Comparison of ENCODE assay signal across 1 cellular context in the genomic region with DNA sequence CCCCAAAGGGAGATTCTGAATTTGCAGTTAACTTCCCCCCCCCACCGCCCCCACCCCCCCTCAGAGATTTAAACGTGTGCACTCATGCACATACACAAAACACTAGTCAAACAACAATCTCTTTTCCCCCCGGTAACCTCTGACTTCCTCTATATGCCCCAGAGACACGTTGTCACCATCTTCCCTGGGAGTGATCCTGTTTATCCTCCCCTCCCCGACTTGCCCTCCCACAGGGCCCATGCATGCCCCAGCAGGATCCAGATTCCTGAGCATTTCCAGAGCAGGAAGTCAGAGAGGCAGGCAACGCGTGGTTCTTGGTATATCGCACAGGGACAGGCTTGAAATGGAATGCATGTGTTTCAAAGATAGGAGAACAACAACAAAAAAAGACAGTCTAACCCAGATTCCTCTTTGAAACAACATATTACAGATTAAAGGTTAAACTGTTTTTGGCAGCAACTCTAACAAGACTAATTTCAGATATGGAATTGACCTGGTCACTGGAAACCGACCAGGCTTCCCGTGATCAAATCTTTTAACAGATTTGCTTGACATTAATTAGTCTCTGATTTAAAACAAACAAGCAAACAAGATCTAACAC.
TF ChIP-seq lines count a peak whose summit lies in the region.

No MANE protein-coding gene starts in this region.

TF ChIP-seq in HepG2, 621 proteins besides CTCF, POLR2A, EP300 and RAD21 (continues in another document):
- TF ChIP-seq AHDC1 (CRISPR knock-in tag; IDR thresholded peaks at IDR 0.05; ENCODE audit: borderline replicate concordance): no peak
- peak; percentile 48; the same call in 1 of the 2 replicates for TF ChIP-seq HOXA3 (CRISPR knock-in tag; IDR thresholded peaks at IDR 0.05)
- TF ChIP-seq RORA (CRISPR knock-in tag; IDR thresholded peaks at IDR 0.05): no peak
- no peak for TF ChIP-seq SMARCE1 (IDR thresholded peaks at IDR 0.05; ENCODE audit: borderline replicate concordance)
- TF ChIP-seq, protein P1, sequence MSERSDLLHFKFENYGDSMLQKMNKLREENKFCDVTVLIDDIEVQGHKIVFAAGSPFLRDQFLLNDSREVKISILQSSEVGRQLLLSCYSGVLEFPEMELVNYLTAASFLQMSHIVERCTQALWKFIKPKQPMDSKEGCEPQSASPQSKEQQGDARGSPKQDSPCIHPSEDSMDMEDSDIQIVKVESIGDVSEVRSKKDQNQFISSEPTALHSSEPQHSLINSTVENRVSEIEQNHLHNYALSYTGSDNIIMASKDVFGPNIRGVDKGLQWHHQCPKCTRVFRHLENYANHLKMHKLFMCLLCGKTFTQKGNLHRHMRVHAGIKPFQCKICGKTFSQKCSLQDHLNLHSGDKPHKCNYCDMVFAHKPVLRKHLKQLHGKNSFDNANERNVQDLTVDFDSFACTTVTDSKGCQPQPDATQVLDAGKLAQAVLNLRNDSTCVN (CRISPR knock-in tag; IDR thresholded peaks at IDR 0.05; ENCODE audit: borderline replicate concordance): peak; percentile 92; the same call in 1 of the 2 replicates
- TF ChIP-seq ZNF746 (CRISPR knock-in tag; IDR thresholded peaks at IDR 0.05): no peak
- TF ChIP-seq ESRRA (CRISPR knock-in tag; IDR thresholded peaks at IDR 0.05; ENCODE audit: low read depth): no peak
- no peak for TF ChIP-seq CAMTA2 (CRISPR knock-in tag; IDR thresholded peaks at IDR 0.05; ENCODE audit: borderline replicate concordance)
- TF ChIP-seq, protein P2, sequence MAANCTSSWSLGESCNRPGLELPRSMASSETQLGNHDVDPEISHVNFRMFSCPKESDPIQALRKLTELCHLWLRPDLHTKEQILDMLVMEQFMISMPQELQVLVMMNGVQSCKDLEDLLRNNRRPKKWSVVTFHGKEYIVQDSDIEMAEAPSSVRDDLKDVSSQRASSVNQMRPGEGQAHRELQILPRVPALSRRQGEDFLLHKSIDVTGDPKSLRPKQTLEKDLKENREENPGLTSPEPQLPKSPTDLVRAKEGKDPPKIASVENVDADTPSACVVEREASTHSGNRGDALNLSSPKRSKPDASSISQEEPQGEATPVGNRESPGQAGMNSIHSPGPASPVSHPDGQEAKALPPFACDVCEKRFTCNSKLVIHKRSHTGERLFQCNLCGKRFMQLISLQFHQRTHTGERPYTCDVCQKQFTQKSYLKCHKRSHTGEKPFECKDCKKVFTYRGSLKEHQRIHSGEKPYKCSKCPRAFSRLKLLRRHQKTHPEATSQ (CRISPR knock-in tag; IDR thresholded peaks at IDR 0.05; ENCODE audit: borderline replicate concordance): no peak
- TF ChIP-seq NFKB2 (CRISPR knock-in tag; IDR thresholded peaks at IDR 0.05; ENCODE audit: borderline replicate concordance): no peak
- no peak for TF ChIP-seq HOXD1 (CRISPR knock-in tag; IDR thresholded peaks at IDR 0.05)
- TF ChIP-seq ZNF468 (CRISPR knock-in tag; IDR thresholded peaks at IDR 0.05): no peak
- TF ChIP-seq POLR2AphosphoS2 (IDR thresholded peaks at IDR 0.05; ENCODE audit: low read depth, low read length): no peak
- no peak for TF ChIP-seq YEATS4 (CRISPR knock-in tag; IDR thresholded peaks at IDR 0.05; ENCODE audit: borderline replicate concordance)
- TF ChIP-seq ZNF230 (CRISPR knock-in tag; IDR thresholded peaks at IDR 0.05): no peak
- peak; percentile 51; the same call in 1 of the 2 replicates for TF ChIP-seq MEIS2 (CRISPR knock-in tag; IDR thresholded peaks at IDR 0.05)
- TF ChIP-seq ZNF580 (CRISPR knock-in tag; IDR thresholded peaks at IDR 0.05; ENCODE audit: borderline replicate concordance, low read depth): no peak
- TF ChIP-seq TSC22D2 (CRISPR knock-in tag; IDR thresholded peaks at IDR 0.05; ENCODE audit: borderline replicate concordance): no peak
- TF ChIP-seq PHF8 (CRISPR knock-in tag; IDR thresholded peaks at IDR 0.05): no peak
- TF ChIP-seq, protein P3, sequence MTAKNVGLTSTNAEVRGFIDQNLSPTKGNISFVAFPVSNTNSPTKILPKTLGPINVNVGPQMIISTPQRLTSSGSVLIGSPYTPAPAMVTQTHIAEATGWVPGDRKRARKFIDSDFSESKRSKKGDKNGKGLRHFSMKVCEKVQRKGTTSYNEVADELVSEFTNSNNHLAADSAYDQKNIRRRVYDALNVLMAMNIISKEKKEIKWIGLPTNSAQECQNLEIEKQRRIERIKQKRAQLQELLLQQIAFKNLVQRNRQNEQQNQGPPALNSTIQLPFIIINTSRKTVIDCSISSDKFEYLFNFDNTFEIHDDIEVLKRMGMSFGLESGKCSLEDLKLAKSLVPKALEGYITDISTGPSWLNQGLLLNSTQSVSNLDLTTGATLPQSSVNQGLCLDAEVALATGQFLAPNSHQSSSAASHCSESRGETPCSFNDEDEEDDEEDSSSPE (CRISPR knock-in tag; IDR thresholded peaks at IDR 0.05): no peak
- no peak for TF ChIP-seq ZFP1 (CRISPR knock-in tag; IDR thresholded peaks at IDR 0.05)
- no peak for TF ChIP-seq RBM39 (IDR thresholded peaks at IDR 0.05; ENCODE audit: low read depth, low read length, poor library complexity, severe bottlenecking)
- TF ChIP-seq SUZ12 (IDR thresholded peaks at IDR 0.05; ENCODE audit: low read depth, low read length): no peak
- no peak for TF ChIP-seq ZNF280B (CRISPR knock-in tag; IDR thresholded peaks at IDR 0.05; ENCODE audit: borderline replicate concordance)
- no peak for TF ChIP-seq GMEB1 (CRISPR knock-in tag; IDR thresholded peaks at IDR 0.05; ENCODE audit: borderline replicate concordance)
- no peak for TF ChIP-seq ZNF274 (CRISPR knock-in tag; IDR thresholded peaks at IDR 0.05)
- TF ChIP-seq ZNF773 (CRISPR knock-in tag; IDR thresholded peaks at IDR 0.05; ENCODE audit: borderline replicate concordance): no peak
- no peak for TF ChIP-seq ZNF703 (CRISPR knock-in tag; IDR thresholded peaks at IDR 0.05; ENCODE audit: borderline replicate concordance)
- TF ChIP-seq, protein P4, sequence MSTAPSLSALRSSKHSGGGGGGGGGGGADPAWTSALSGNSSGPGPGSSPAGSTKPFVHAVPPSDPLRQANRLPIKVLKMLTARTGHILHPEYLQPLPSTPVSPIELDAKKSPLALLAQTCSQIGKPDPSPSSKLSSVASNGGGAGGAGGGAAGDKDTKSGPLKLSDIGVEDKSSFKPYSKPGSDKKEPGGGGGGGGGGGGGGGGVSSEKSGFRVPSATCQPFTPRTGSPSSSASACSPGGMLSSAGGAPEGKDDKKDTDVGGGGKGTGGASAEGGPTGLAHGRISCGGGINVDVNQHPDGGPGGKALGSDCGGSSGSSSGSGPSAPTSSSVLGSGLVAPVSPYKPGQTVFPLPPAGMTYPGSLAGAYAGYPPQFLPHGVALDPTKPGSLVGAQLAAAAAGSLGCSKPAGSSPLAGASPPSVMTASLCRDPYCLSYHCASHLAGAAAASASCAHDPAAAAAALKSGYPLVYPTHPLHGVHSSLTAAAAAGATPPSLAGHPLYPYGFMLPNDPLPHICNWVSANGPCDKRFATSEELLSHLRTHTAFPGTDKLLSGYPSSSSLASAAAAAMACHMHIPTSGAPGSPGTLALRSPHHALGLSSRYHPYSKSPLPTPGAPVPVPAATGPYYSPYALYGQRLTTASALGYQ (CRISPR knock-in tag; IDR thresholded peaks at IDR 0.05): no peak
- no peak; the same call in 1 of the 2 replicates for TF ChIP-seq GATAD1 (CRISPR knock-in tag; IDR thresholded peaks at IDR 0.05)
- TF ChIP-seq PAWR (CRISPR knock-in tag; IDR thresholded peaks at IDR 0.05; ENCODE audit: borderline replicate concordance): 0 out of 2 replicates have a peak, but pooled peaks have one; percentile 8
- TF ChIP-seq ZNF788 (CRISPR knock-in tag; IDR thresholded peaks at IDR 0.05; ENCODE audit: borderline replicate concordance): no peak
- TF ChIP-seq, protein P5, sequence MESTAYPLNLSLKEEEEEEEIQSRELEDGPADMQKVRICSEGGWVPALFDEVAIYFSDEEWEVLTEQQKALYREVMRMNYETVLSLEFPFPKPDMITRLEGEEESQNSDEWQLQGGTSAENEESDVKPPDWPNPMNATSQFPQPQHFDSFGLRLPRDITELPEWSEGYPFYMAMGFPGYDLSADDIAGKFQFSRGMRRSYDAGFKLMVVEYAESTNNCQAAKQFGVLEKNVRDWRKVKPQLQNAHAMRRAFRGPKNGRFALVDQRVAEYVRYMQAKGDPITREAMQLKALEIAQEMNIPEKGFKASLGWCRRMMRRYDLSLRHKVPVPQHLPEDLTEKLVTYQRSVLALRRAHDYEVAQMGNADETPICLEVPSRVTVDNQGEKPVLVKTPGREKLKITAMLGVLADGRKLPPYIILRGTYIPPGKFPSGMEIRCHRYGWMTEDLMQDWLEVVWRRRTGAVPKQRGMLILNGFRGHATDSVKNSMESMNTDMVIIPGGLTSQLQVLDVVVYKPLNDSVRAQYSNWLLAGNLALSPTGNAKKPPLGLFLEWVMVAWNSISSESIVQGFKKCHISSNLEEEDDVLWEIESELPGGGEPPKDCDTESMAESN (CRISPR knock-in tag; conservative IDR thresholded peaks at IDR 0.05): no peak
- TF ChIP-seq, protein P6, sequence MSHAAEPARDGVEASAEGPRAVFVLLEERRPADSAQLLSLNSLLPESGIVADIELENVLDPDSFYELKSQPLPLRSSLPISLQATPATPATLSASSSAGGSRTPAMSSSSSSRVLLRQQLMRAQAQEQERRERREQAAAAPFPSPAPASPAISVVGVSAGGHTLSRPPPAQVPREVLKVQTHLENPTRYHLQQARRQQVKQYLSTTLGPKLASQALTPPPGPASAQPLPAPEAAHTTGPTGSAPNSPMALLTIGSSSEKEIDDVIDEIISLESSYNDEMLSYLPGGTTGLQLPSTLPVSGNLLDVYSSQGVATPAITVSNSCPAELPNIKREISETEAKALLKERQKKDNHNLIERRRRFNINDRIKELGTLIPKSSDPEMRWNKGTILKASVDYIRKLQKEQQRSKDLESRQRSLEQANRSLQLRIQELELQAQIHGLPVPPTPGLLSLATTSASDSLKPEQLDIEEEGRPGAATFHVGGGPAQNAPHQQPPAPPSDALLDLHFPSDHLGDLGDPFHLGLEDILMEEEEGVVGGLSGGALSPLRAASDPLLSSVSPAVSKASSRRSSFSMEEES (CRISPR knock-in tag; IDR thresholded peaks at IDR 0.05): no peak
- no peak; the same call in 1 of the 2 replicates for TF ChIP-seq SMC3 (IDR thresholded peaks at IDR 0.05; ENCODE audit: low read length)
